ENCODE assay signal across 18 cellular contexts in the genomic region with DNA sequence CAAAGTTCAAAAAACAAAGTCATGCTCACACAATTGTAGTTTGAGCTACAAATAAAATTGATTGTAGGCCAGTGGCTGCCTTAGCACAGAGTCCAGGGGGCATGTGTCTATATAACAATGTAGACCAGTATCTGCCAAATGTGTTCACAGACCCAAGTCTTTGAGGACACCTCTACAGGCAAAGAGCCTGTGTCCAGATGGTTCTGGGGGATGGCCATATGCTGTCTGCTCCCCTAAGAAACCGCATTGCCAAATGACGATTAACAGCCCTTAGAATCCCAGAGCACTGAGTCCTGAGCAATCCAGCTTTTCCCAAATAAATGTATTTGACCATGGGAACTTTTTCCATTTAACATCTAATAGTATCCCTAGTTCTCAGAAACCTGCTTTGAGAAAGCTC.
"Had no signal": no experiment of that assay in that cellular context is flagged by ENCODE, and none has a peak within 500 bp of the region (broad histone marks: within the 10 kb centered on the region; RNA-seq: fewer than 3 reads in every experiment).

No MANE protein-coding gene starts in this region.

- DNase-seq: dermis blood vessel endothelial cell; effector memory CD8-positive, alpha-beta T cell; erythroblast; esophagus squamous epithelium; foreskin melanocyte; glutamatergic neuron; natural killer cell; occipital lobe; ovary; psoas muscle; right cardiac atrium; sigmoid colon; stimulated activated CD4-positive, alpha-beta T cell treated with anti-CD3 and anti-CD28 coated beads, Interleukin-2, amount 100 ng/mL, for 24 hours; stimulated activated CD4-positive, alpha-beta T cell treated with anti-CD3 and anti-CD28 coated beads, Interleukin-4, amount 100 ng/mL, for 24 hours; stimulated activated naive CD4-positive, alpha-beta T cell treated with Interleukin-2 at 50 U/mL for 16 hours; stomach; testis; tibial artery had no signal
